Comparison of ENCODE assay signal across 9 cellular contexts in genomic region chr10:110311357-110311949, GRCh38. TPM values are rescaled to one million over a fixed set of nuclear protein-coding genes. Genes with fewer than 3 reads are reported as not detected.
DNase-seq lines count a peak whose midpoint lies in the region; ATAC-seq and TF ChIP-seq lines count a peak whose summit lies in the region.
"Had no signal": no experiment of that assay in that cellular context is flagged by ENCODE, and none has a peak within 500 bp of the region (broad histone marks: within the 10 kb centered on the region; RNA-seq: fewer than 3 reads in every experiment).

No MANE protein-coding gene starts in this region.

- H3K27me3 Mint-ChIP-seq in CD4-positive, CD25-positive, alpha-beta regulatory T cell: peaks cover 36% of the 10 kb centered on the region
- peaks cover 0 to 6% (median 4%) of the 10 kb centered on the region in 3 donors for H3K27me3 Mint-ChIP-seq in naive B cell

- H3K4me3 ChIP-seq in CD4-positive, CD25-positive, alpha-beta regulatory T cell (ENCODE audit: low read depth, low read length): no peak overlapping the region

- no peaks in the 10 kb centered on the region for H3K9me3 ChIP-seq in CD4-positive, CD25-positive, alpha-beta regulatory T cell (ENCODE audit: control insufficient read depth in 2 of 2, low read length in 2 of 2)

- peak; percentile 50 to 55 for ATAC-seq in CD4-positive, CD25-positive, alpha-beta regulatory T cell (ENCODE audit: low read depth in 2 of 2)
- peak; percentile 55 for ATAC-seq in GM18907 (IDR thresholded peaks at IDR 0.05; ENCODE audit: unreplicated experiment)
- peak; percentile 63 to 72 for ATAC-seq in naive B cell (ENCODE audit: low read depth in 2 of 2)
- ATAC-seq in HG03159 (IDR thresholded peaks at IDR 0.05; ENCODE audit: unreplicated experiment): no peak
- ATAC-seq in HG02588 (IDR thresholded peaks at IDR 0.05; ENCODE audit: unreplicated experiment): no peak

- H3K36me3 ChIP-seq in CD4-positive, CD25-positive, alpha-beta regulatory T cell (ENCODE audit: control insufficient read depth, insufficient read depth, low read length): no peaks in the 10 kb centered on the region

- H3K27ac Mint-ChIP-seq in CD4-positive, CD25-positive, alpha-beta regulatory T cell: no peak overlapping the region
- H3K27ac Mint-ChIP-seq in naive B cell: peak overlapping the region in 1 of 6 donors; percentile 59

- H3K27me3 ChIP-seq in CD4-positive, CD25-positive, alpha-beta regulatory T cell (ENCODE audit: control insufficient read depth, insufficient read depth, low read length): peaks cover 6% of the 10 kb centered on the region

- peak in 2 of 3 donors; percentile 37 to 60 for DNase-seq in CD4-positive, CD25-positive, alpha-beta regulatory T cell
- DNase-seq in NCI-H146 (lab: John Stamatoyannopoulos, UW) (peak; percentile 61), epidermal melanocyte (ENCODE audit: insufficient read length, low spot score) (peak; percentile 31), naive B cell (peak; percentile 47)

- TF ChIP-seq CTCF in VCaP (conservative IDR thresholded peaks at IDR 0.05): peak; percentile 76

- H3K36me3 Mint-ChIP-seq in CD4-positive, CD25-positive, alpha-beta regulatory T cell: no peaks in the 10 kb centered on the region
- no peaks in the 10 kb centered on the region for H3K36me3 Mint-ChIP-seq in naive B cell

- no peaks in the 10 kb centered on the region for H3K9me3 Mint-ChIP-seq in CD4-positive, CD25-positive, alpha-beta regulatory T cell
- no peaks in the 10 kb centered on the region for H3K9me3 Mint-ChIP-seq in naive B cell
- H3K9me3 Mint-ChIP-seq: T-helper 1 cell treated with Interleukin-12 subunit alpha and Interleukin-12 subunit beta and Interleukin-4 antibody, amounts not matched to agents 30 μg/mL and 1 μg/mL, for 36 hours had no signal

- peaks cover 1% of the 10 kb centered on the region for H3K4me1 ChIP-seq in CD4-positive, CD25-positive, alpha-beta regulatory T cell (ENCODE audit: control insufficient read depth, insufficient read depth, low read length, poor library complexity, severe bottlenecking)

- peaks cover 3 to 6% (median 4%) of the 10 kb centered on the region in 4 donors for H3K4me1 Mint-ChIP-seq in CD4-positive, CD25-positive, alpha-beta regulatory T cell
- H3K4me1 Mint-ChIP-seq in naive B cell: peaks cover 0 to 8% (median 5%) of the 10 kb centered on the region in 3 donors

- no peak overlapping the region for H3K27ac ChIP-seq in CD4-positive, CD25-positive, alpha-beta regulatory T cell (ENCODE audit: insufficient read depth, low read length, poor library complexity, severe bottlenecking)
- no peak overlapping the region for H3K27ac ChIP-seq in VCaP

- H3K4me3 Mint-ChIP-seq in CD4-positive, CD25-positive, alpha-beta regulatory T cell: no peak overlapping the region
- H3K4me3 Mint-ChIP-seq in naive B cell: no peak overlapping the region
- H3K4me3 Mint-ChIP-seq: T-helper 1 cell treated with Interleukin-12 subunit alpha and Interleukin-12 subunit beta and Interleukin-4 antibody, amounts not matched to agents 30 μg/mL and 1 μg/mL, for 36 hours had no signal

RNA-seq across cellular contexts. Expression of gene SMNDC1, which starts 6.7 kb away (rescaled TPM):
- total RNA-seq in CD4-positive, CD25-positive, alpha-beta regulatory T cell: 52.1 TPM
- 10 to 100 TPM; 17.5 to 19.8 (median 17.8) TPM for polyA plus RNA-seq in CD4-positive, CD25-positive, alpha-beta regulatory T cell
- 10 to 100 TPM; 11.9 to 20.8 (median 15.9) TPM for polyA plus RNA-seq in naive B cell (ENCODE audit: low read depth in 6 of 6)

Comparison
In these comparisons a context has a peak if more than half of its experiments do, and no peak if none do; other contexts are left out.
1. ATAC-seq: peak in CD4-positive, CD25-positive, alpha-beta regulatory T cell (2 of 2), GM18907 (single experiment) and naive B cell (2 of 2); none in HG03159 (single experiment) and HG02588 (single experiment).
2. Peak in every context shown above with its lines, with median percentiles within 50 percentile points of each other: DNase-seq.